Comparison of ENCODE assay signal across 28 cellular contexts in the genomic region with DNA sequence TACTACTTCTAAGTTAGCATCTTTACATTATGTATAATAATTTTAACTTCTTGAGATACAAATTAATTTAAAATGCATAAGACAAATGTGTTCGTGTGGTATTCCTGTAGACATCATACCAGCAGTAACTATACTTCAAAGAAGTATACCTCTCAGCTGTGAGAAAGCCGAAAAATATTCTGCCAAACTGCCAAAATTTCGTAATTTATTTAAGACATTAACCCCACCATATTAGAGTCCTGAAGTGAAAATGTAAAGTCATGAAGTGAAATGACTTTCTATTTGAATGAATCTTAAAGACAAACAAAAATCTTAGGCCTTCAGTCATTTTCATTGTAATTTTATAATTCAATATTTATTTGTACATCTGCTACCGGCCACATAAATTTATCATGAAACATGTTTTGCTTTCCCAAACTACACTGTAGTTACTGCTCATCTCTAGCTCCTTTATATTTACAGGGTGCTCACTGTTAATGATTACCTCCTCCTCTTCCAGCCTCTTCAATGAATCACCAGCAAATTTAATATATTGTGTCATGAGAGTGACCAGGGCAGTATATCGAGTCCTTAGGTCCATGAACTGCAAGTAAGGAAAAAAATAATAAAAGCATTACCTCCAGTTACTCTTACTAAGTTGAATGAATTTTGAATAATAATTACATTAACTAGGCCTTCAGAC. TPM values are rescaled to one million over a fixed set of nuclear protein-coding genes. Genes with fewer than 3 reads are reported as not detected.
DNase-seq lines count a peak whose midpoint lies in the region; ATAC-seq, FAIRE-seq and TF ChIP-seq lines count a peak whose summit lies in the region.
"Had no signal": no experiment of that assay in that cellular context is flagged by ENCODE, and none has a peak within 500 bp of the region (broad histone marks: within the 10 kb centered on the region; RNA-seq: fewer than 3 reads in every experiment).

No MANE protein-coding gene starts in this region.

- H3K4me1 ChIP-seq in endocrine pancreas (ENCODE audit: control insufficient read depth, insufficient read depth, low read length), result peaks cover 17% of the 10 kb centered on the region
- H3K4me1 ChIP-seq: adrenal gland, esophagus squamous epithelium, neural progenitor cell, tibial nerve had no signal

- FAIRE-seq in H54 (lab: Jason Lieb, UNC), result peak; percentile 41

- H3K4me3 ChIP-seq in endocrine pancreas (ENCODE audit: control insufficient read depth, insufficient read depth, low read length), result peak overlapping the region; percentile 22
- H3K4me3 ChIP-seq: adrenal gland, esophagus squamous epithelium, heart right ventricle, MG63, neural progenitor cell, sigmoid colon, tibial nerve had no signal

- ATAC-seq in left colon, result peak; percentile 29
- ATAC-seq in GM21825 (IDR thresholded peaks at IDR 0.05; ENCODE audit: unreplicated experiment), result no peak
- no peak for ATAC-seq in GM21360 (IDR thresholded peaks at IDR 0.05; ENCODE audit: unreplicated experiment)
- ATAC-seq: activated CD4-positive, alpha-beta T cell treated with anti-CD3 and anti-CD28 coated beads for 36 hours; activated CD8-positive, alpha-beta T cell treated with anti-CD3 and anti-CD28 coated beads for 36 hours; heart right ventricle; left ventricle myocardium superior had no signal

- H3K36me3 ChIP-seq in endocrine pancreas (ENCODE audit: control insufficient read depth, insufficient read depth, low read length), result no peaks in the 10 kb centered on the region

- intact Hi-C loops in left colon (cut with DNase I, micrococcal nuclease), result no loop called here

- H3K9ac ChIP-seq in endocrine pancreas (ENCODE audit: control insufficient read depth, insufficient read depth, low read length), result no peak overlapping the region
- H3K9ac ChIP-seq: KMS-11, neural progenitor cell had no signal

- DNase-seq in H54 (ENCODE audit: insufficient read length, low spot score) (no peak), left colon (no peak), SHP77 treated with DMSO at 0.1 percent for 48 hours (lab: John Stamatoyannopoulos, UW) (no peak), iPS-NIHi11 (ENCODE audit: low spot score) (no peak)
- DNase-seq: activated CD4-positive, alpha-beta T cell treated with anti-CD3 and anti-CD28 coated beads for 36 hours; activated CD8-positive, alpha-beta memory T cell treated with anti-CD3 and anti-CD28 coated beads, Interleukin-2, amount 50 U/mL, for 48 hours; activated CD8-positive, alpha-beta T cell treated with anti-CD3 and anti-CD28 coated beads for 36 hours; activated naive CD4-positive, alpha-beta T cell treated with anti-CD3 and anti-CD28 coated beads, Interleukin-2, amount 10 ng/mL, durations not matched to agents 7 days and 5 days; adrenal gland; COR-L47; dermis blood vessel endothelial cell; DMS79 treated with DMSO at 0.1 percent for 48 hours; esophagus squamous epithelium; foreskin melanocyte; GF-D8; heart right ventricle; left ventricle myocardium superior; MG63; NCI-H1930; SIG-M5; sigmoid colon; stimulated activated CD4-positive, alpha-beta T cell treated with anti-CD3 and anti-CD28 coated beads, Interleukin-4, amount 100 ng/mL, for 4 hours had no signal

- no peaks in the 10 kb centered on the region for H3K27me3 ChIP-seq in endocrine pancreas (ENCODE audit: control insufficient read depth, insufficient read depth, low read length)
- H3K27me3 ChIP-seq: adrenal gland, esophagus squamous epithelium, heart right ventricle, MG63, neural progenitor cell, sigmoid colon, tibial nerve had no signal

- no peaks in the 10 kb centered on the region for H3K9me3 ChIP-seq in endocrine pancreas (ENCODE audit: control insufficient read depth, low read length)
- H3K9me3 ChIP-seq: adrenal gland, esophagus squamous epithelium, heart right ventricle, MG63, sigmoid colon, tibial nerve had no signal

- no peak for TF ChIP-seq POLR2A in H54 (IDR thresholded peaks at IDR 0.05; ENCODE audit: low read depth, low read length)

RNA-seq across cellular contexts. Expression of a gene that starts 18.5 kb away (rescaled TPM):
- 100 to 1,000 TPM; 179 to 332 TPM for total RNA-seq in left colon
